Comparison of ENCODE assay signal across 33 cellular contexts in the genomic region with DNA sequence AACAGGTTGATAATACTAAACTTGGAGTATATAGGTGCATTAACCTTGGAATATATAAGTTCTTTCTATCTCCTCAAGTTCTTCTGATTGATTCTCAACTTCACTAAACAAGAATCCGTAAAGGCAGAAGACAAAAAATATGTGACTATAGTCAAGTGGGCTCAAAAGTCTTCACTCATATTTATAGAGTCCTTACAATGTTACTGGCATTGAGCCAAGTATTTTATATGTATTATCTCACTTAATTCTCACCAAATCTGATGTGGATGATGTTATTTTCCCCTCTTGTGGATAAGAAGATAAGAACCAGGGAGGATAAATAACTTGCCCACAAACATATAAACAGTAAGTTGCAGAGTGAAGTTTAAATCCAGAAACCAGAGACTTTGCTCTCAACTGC.
"Had no signal": no experiment of that assay in that cellular context is flagged by ENCODE, and none has a peak within 500 bp of the region (broad histone marks: within the 10 kb centered on the region; RNA-seq: fewer than 3 reads in every experiment).

No MANE protein-coding gene starts in this region.

- H3K9me3 ChIP-seq: adrenal gland, ascending aorta, body of pancreas, breast epithelium had no signal

- FAIRE-seq: astrocyte, bronchial epithelial cell had no signal

- H3K4me1 ChIP-seq: adrenal gland, ascending aorta, body of pancreas, breast epithelium had no signal

- ATAC-seq: activated naive CD4-positive, alpha-beta T cell treated with anti-CD3 and anti-CD28 coated beads, Interleukin-2, amount 50 U/mL, for 72 hours; activated naive CD8-positive, alpha-beta T cell treated with anti-CD3 and anti-CD28 coated beads, Interleukin-2, amount 50 U/mL, for 24 hours; activated T-cell treated with anti-CD3 and anti-CD28 coated beads, Interleukin-2, amount 50 U/mL, for 4 hours; activated T-cell treated with anti-CD3 and anti-CD28 coated beads, Interleukin-2, amount 50 U/mL, for 72 hours; activated T-helper 17 cell treated with anti-CD3 and anti-CD28 coated beads, Interleukin-2, amount 50 U/mL, for 72 hours; body of pancreas had no signal

- H3K4me3 ChIP-seq: adrenal gland, ascending aorta, body of pancreas, breast epithelium, cardiac muscle cell had no signal

- DNase-seq: activated effector memory CD4-positive, alpha-beta T cell treated with anti-CD3 and anti-CD28 coated beads, Interleukin-2, amount 50 U/mL, for 16 hours; activated effector memory CD4-positive, alpha-beta T cell treated with Interleukin-2 at 50 U/mL for 16 hours; activated gamma-delta T cell; activated gamma-delta T cell treated with Interleukin-2 at 50 U/mL for 16 hours; activated naive CD4-positive, alpha-beta T cell; activated naive CD4-positive, alpha-beta T cell treated with anti-CD3 and anti-CD28 coated beads for 36 hours; activated naive CD4-positive, alpha-beta T cell treated with anti-CD3 and anti-CD28 coated beads, Interleukin-2, amount 10 ng/mL, durations not matched to agents 7 days and 5 days; activated naive CD4-positive, alpha-beta T cell treated with anti-CD3 and anti-CD28 coated beads, Interleukin-2, amount 50 U/mL, for 16 hours; activated naive CD4-positive, alpha-beta T cell treated with Interleukin-2 at 50 U/mL for 16 hours; activated naive CD8-positive, alpha-beta T cell treated with anti-CD3 and anti-CD28 coated beads for 36 hours; activated naive CD8-positive, alpha-beta T cell treated with anti-CD3 and anti-CD28 coated beads, Interleukin-2, amount 10 ng/mL, durations not matched to agents 7 days and 5 days; activated naive CD8-positive, alpha-beta T cell treated with anti-CD3 and anti-CD28 coated beads, Interleukin-2, amount 50 U/mL, for 24 hours; activated T-cell treated with anti-CD3 and anti-CD28 coated beads, Interleukin-2, amount 50 U/mL, for 24 hours; activated T-cell treated with anti-CD3 and anti-CD28 coated beads, Interleukin-2, amount 50 U/mL, for 4 hours; activated T-cell treated with anti-CD3 and anti-CD28 coated beads, Interleukin-2, amount 50 U/mL, for 48 hours; activated T-cell treated with anti-CD3 and anti-CD28 coated beads, Interleukin-2, amount 50 U/mL, for 72 hours; adrenal gland; amniotic stem cell; amygdala; anterior cingulate cortex; aorta; body of pancreas; brain microvascular endothelial cell; caudate nucleus; central memory CD4-positive, alpha-beta T cell; cerebellar nuclear complex had no signal

- H3K36me3 ChIP-seq: adrenal gland, ascending aorta, brain microvascular endothelial cell, breast epithelium, cardiac muscle cell had no signal

- H3K27me3 ChIP-seq: adrenal gland, ascending aorta, body of pancreas, brain microvascular endothelial cell, breast epithelium, cardiac muscle cell had no signal

- H3K27ac ChIP-seq: adrenal gland, ascending aorta, body of pancreas, brain microvascular endothelial cell, breast epithelium, cardiac muscle cell had no signal
